9 cellular contexts compared by ENCODE assay signal in genomic region chr9:6907772-6908381, GRCh38.
DNase-seq lines count a peak whose midpoint lies in the region; ATAC-seq and TF ChIP-seq lines count a peak whose summit lies in the region.
"Had no signal": no experiment of that assay in that cellular context is flagged by ENCODE, and none has a peak within 500 bp of the region (broad histone marks: within the 10 kb centered on the region; RNA-seq: fewer than 3 reads in every experiment).

No MANE protein-coding gene starts in this region.

- H3K36me3 ChIP-seq in ascending aorta (no peaks in the 10 kb centered on the region), lower lobe of right lung (peaks cover 3% of the 10 kb centered on the region)

- H3K27me3 ChIP-seq in ascending aorta (no peaks in the 10 kb centered on the region), lower lobe of right lung (ENCODE audit: low read depth) (no peaks in the 10 kb centered on the region)

- ATAC-seq in lower lobe of right lung: no peak
- no peak for ATAC-seq in HG03432 (IDR thresholded peaks at IDR 0.05; ENCODE audit: unreplicated experiment)
- no peak for ATAC-seq in HG02759 (IDR thresholded peaks at IDR 0.05; ENCODE audit: unreplicated experiment)

- in situ Hi-C loops in KBM-7 (cut with MboI; ENCODE audit: low pct_unique_long_range_greater_than_20kb, low sequenced_read_pairs): no loop called here

- peak; percentile 27 for DNase-seq in COR-L47 (lab: John Stamatoyannopoulos, UW)
- DNase-seq in KBM-7: peak; percentile 31
- DNase-seq in ascending aorta (ENCODE audit: low spot score in 2 of 2): no peak
- no peak for DNase-seq in lower lobe of right lung
- DNase-seq in activated CD4-positive, alpha-beta T cell treated with anti-CD3 and anti-CD28 coated beads for 1 hour: no peak
- no peak for DNase-seq in NCI-H2029 (lab: John Stamatoyannopoulos, UW)

- H3K27ac ChIP-seq in ascending aorta (no peak overlapping the region), lower lobe of right lung (no peak overlapping the region)
- H3K27ac ChIP-seq: epithelial cell of prostate had no signal

- H3K9me3 ChIP-seq in ascending aorta (no peaks in the 10 kb centered on the region), lower lobe of right lung (no peaks in the 10 kb centered on the region)

- H3K4me1 ChIP-seq in ascending aorta (peaks cover 0 to 4% of the 10 kb centered on the region in 2 donors), lower lobe of right lung (no peaks in the 10 kb centered on the region)

- intact Hi-C loops in ascending aorta (cut with DNase I) (no loop called here), lower lobe of right lung (cut with DNase I) (no loop called here)

- H3K4me3 ChIP-seq in ascending aorta (no peak overlapping the region), lower lobe of right lung (no peak overlapping the region)

- TF ChIP-seq CTCF in ascending aorta (IDR thresholded peaks at IDR 0.05) (peak in 2 of 3 experiments; percentile 28 to 45), lower lobe of right lung (IDR thresholded peaks at IDR 0.05) (peak; percentile 38)

Comparison
In these comparisons a context has a peak if more than half of its experiments do, and no peak if none do; other contexts are left out.
1. DNase-seq: peak in COR-L47 (single experiment) and KBM-7 (single experiment); none in ascending aorta (0 of 2), lower lobe of right lung (single experiment), activated CD4-positive, alpha-beta T cell treated with anti-CD3 and anti-CD28 coated beads for 1 hour (single experiment) and NCI-H2029 (single experiment).